Comparison of ENCODE assay signal across 8 cellular contexts in genomic region chr17:19648475-19649406, GRCh38. TPM values are rescaled to one million over a fixed set of nuclear protein-coding genes. Genes with fewer than 3 reads are reported as not detected.
DNase-seq lines count a peak whose midpoint lies in the region; ATAC-seq and TF ChIP-seq lines count a peak whose summit lies in the region.

Gene ALDH3A2 (plus strand): TSS chr17:19648751. CDS start chr17:19648972, 221 bp downstream.

- no peaks in the 10 kb centered on the region for H3K9me2 ChIP-seq in SU-DHL-6 (replicated peaks; ENCODE audit: insufficient read depth, low read length)

- H3K4me1 Mint-ChIP-seq in activated naive CD8-positive, alpha-beta T cell treated with anti-CD3 and anti-CD28 coated beads for 36 hours, result peaks cover 46% of the 10 kb centered on the region

- H3K79me2 ChIP-seq in SU-DHL-6 (ENCODE audit: insufficient read depth, low read length) (peaks cover 13% of the 10 kb centered on the region; the same call in 1 of the 2 replicates), osteoblast (ENCODE audit: insufficient read depth, low read length) (peaks cover 31% of the 10 kb centered on the region)

- H3K9me3 ChIP-seq in SU-DHL-6 (ENCODE audit: insufficient read depth, low read length) (no peaks in the 10 kb centered on the region), osteoblast (ENCODE audit: low read depth, low read length) (no peaks in the 10 kb centered on the region), thoracic aorta (no peaks in the 10 kb centered on the region)

- peak within 1 kb of the TSS; percentile 94 for H2AFZ ChIP-seq in SU-DHL-6 (ENCODE audit: low read depth, low read length, severe bottlenecking)
- peak within 1 kb of the TSS; percentile 96 for H2AFZ ChIP-seq in osteoblast (ENCODE audit: low read length)

- H3K36me3 Mint-ChIP-seq in activated naive CD8-positive, alpha-beta T cell treated with anti-CD3 and anti-CD28 coated beads for 36 hours, result peaks cover 11% of the 10 kb centered on the region

- peaks cover 2% of the 10 kb centered on the region for H3K9me3 Mint-ChIP-seq in activated naive CD8-positive, alpha-beta T cell treated with anti-CD3 and anti-CD28 coated beads for 36 hours

- H3K27me3 ChIP-seq in SU-DHL-6 (ENCODE audit: low read length) (no peaks in the 10 kb centered on the region), osteoblast (ENCODE audit: insufficient read depth, low read length) (no peaks in the 10 kb centered on the region), thoracic aorta (replicated peaks; ENCODE audit: insufficient read depth) (no peaks in the 10 kb centered on the region)

- 0 out of 3 replicates have a peak, but pooled peaks have one; percentile 26 for TF ChIP-seq CTCF in GM12872 (IDR thresholded peaks at IDR 0.05; ENCODE audit: insufficient read depth, low read depth, low read length)
- no peak for TF ChIP-seq CTCF in SU-DHL-6 (IDR thresholded peaks at IDR 0.05; ENCODE audit: insufficient read depth, low read length, poor library complexity, severe bottlenecking)
- TF ChIP-seq CTCF in osteoblast (IDR thresholded peaks at IDR 0.05; ENCODE audit: extremely low read depth, low read depth, low read length), result no peak
- TF ChIP-seq CTCF in thoracic aorta (IDR thresholded peaks at IDR 0.05), result peak; percentile 38

- H3K36me3 ChIP-seq in SU-DHL-6 (ENCODE audit: low read length) (no peaks in the 10 kb centered on the region), osteoblast (ENCODE audit: insufficient read depth, low read length) (no peaks in the 10 kb centered on the region), thoracic aorta (peaks cover 4% of the 10 kb centered on the region)

- peak within 1 kb of the TSS; percentile 90 for H3K4me3 Mint-ChIP-seq in activated naive CD8-positive, alpha-beta T cell treated with anti-CD3 and anti-CD28 coated beads for 36 hours

- peak; percentile 92 for ATAC-seq in HG02642 (IDR thresholded peaks at IDR 0.05; ENCODE audit: poor library complexity, unreplicated experiment)
- ATAC-seq in thoracic aorta (ENCODE audit: insufficient number of reproducible peaks, low FRiP score, low read depth), result peak; percentile 91

- peak within 1 kb of the TSS; percentile 73 for H3K4me3 ChIP-seq in SU-DHL-6 (ENCODE audit: insufficient read depth, low read length, poor library complexity, severe bottlenecking)
- peak within 1 kb of the TSS; percentile 90 for H3K4me3 ChIP-seq in osteoblast (ENCODE audit: insufficient read depth, low read length)
- peak within 1 kb of the TSS; percentile 93 for H3K4me3 ChIP-seq in thoracic aorta

- peak within 1 kb of the TSS; percentile 93 for H3K27ac Mint-ChIP-seq in activated naive CD8-positive, alpha-beta T cell treated with anti-CD3 and anti-CD28 coated beads for 36 hours

- H3K4me2 ChIP-seq in SU-DHL-6 (ENCODE audit: low read depth, low read length, poor library complexity, severe bottlenecking) (peak within 1 kb of the TSS; percentile 95), osteoblast (ENCODE audit: insufficient read depth, low read length) (peak within 1 kb of the TSS; percentile 89)

- no peaks in the 10 kb centered on the region for H4K20me1 ChIP-seq in SU-DHL-6 (ENCODE audit: low read depth, low read length)
- H4K20me1 ChIP-seq in osteoblast (ENCODE audit: insufficient read depth, low read length), result peaks cover 14% of the 10 kb centered on the region

- peaks cover 55% of the 10 kb centered on the region for H3K4me1 ChIP-seq in osteoblast (ENCODE audit: insufficient read depth, low read length)
- H3K4me1 ChIP-seq in thoracic aorta (ENCODE audit: control insufficient read depth in 1 of 2, low read depth in 2 of 2), result peaks cover 38 to 76% of the 10 kb centered on the region in 2 donors

- H3K27me3 Mint-ChIP-seq in activated naive CD8-positive, alpha-beta T cell treated with anti-CD3 and anti-CD28 coated beads for 36 hours, result peaks cover 4% of the 10 kb centered on the region

- H3F3A ChIP-seq in SU-DHL-6 (ENCODE audit: insufficient read depth), result peaks cover 9% of the 10 kb centered on the region

- DNase-seq in NCI-H1105 treated with DMSO at 0.1 percent for 48 hours (lab: John Stamatoyannopoulos, UW) (peak; percentile 99), glomerular visceral epithelial cell (ENCODE audit: extremely low spot score) (peak; percentile 97), osteoblast (ENCODE audit: insufficient read length, low spot score, missing footprints) (peak; percentile 99), thoracic aorta (ENCODE audit: low spot score) (peak; percentile 94)
- peak; percentile 97 for DNase-seq in activated naive CD8-positive, alpha-beta T cell treated with anti-CD3 and anti-CD28 coated beads for 36 hours

- H3K27ac ChIP-seq in SU-DHL-6 (ENCODE audit: low read depth, low read length) (0 out of 2 replicates have a peak within 1 kb of the TSS, but pooled peaks have one; percentile 41), osteoblast (ENCODE audit: low read depth, low read length) (peak within 1 kb of the TSS; percentile 93), thoracic aorta (peak within 1 kb of the TSS; percentile 92 to 97)

- peak within 1 kb of the TSS; percentile 69 for H3K9ac ChIP-seq in SU-DHL-6 (ENCODE audit: low read length)

RNA-seq across cellular contexts. Expression of gene ALDH3A2, which starts in this region (rescaled TPM):
- 10 to 100 TPM; 22.0 to 26.0 TPM for total RNA-seq in activated naive CD8-positive, alpha-beta T cell treated with anti-CD3 and anti-CD28 coated beads for 36 hours
- total RNA-seq in osteoblast, result 61.0 and 82.2 TPM in 2 replicates
- total RNA-seq in thoracic aorta, result 100 to 1,000 TPM in 1 of 2 donors, 10 to 100 TPM in 1; 98.1 to 125 TPM

Comparison
In these comparisons a context has a peak if more than half of its experiments do, and no peak if none do; other contexts are left out.
1. Peak in every context shown above with its lines: DNase-seq, ATAC-seq, H3K4me3 ChIP-seq and H3K27ac ChIP-seq.
2. CTCF ChIP-seq: peak in GM12872 (single experiment) and thoracic aorta (single experiment); none in SU-DHL-6 (single experiment) and osteoblast (single experiment).
3. H3K27ac ChIP-seq: peak in every context shown above with its lines; median percentile 94 in thoracic aorta; 93 in osteoblast; 41 in SU-DHL-6.